In the genomic region with DNA sequence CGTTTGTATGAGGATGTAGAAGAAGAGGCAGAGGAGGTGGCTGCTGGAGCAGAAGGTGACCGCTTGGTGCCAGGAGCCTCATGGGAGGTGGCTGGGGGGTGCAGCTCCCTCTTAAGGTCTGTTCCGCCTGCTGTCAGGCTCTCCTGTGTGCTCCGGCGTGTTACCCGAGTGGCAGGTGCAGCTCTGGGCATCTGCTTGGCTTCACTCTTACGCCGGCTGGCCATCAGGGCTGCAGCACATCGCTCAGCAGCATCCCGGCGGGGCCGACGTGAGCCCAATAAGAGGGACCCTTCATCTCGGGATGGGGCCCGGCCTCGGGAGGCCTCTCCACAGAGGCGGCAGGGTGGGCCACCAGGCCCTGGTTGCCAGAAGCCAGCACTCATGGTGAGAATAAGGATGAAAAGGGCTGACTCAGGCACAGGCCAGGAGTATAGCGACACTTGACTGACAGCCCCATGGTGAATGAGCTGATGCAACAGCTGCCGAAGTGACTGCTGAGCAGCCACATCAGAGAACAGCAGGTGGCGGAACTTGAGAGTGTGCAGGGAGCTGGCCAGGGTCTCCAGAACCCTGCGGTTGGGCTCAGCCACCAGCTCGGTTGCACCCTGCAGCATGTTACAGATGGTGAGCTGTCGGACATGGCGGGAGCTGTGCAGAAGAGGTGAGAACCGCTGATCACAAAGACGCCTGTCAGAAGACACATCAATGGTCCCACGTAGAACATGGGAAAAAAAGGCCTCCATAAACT, we compare ENCODE assay signal across 1 cellular context.
A peak's percentile ranks its signal among the peaks of the same experiment; 100 is the strongest.
TF ChIP-seq lines count a peak whose summit lies in the region.

No MANE protein-coding gene starts in this region.

TF ChIP-seq in K562, 482 proteins besides CTCF, POLR2A, EP300 and RAD21 (continued from another document and continues in another):
- TF ChIP-seq, protein P1, sequence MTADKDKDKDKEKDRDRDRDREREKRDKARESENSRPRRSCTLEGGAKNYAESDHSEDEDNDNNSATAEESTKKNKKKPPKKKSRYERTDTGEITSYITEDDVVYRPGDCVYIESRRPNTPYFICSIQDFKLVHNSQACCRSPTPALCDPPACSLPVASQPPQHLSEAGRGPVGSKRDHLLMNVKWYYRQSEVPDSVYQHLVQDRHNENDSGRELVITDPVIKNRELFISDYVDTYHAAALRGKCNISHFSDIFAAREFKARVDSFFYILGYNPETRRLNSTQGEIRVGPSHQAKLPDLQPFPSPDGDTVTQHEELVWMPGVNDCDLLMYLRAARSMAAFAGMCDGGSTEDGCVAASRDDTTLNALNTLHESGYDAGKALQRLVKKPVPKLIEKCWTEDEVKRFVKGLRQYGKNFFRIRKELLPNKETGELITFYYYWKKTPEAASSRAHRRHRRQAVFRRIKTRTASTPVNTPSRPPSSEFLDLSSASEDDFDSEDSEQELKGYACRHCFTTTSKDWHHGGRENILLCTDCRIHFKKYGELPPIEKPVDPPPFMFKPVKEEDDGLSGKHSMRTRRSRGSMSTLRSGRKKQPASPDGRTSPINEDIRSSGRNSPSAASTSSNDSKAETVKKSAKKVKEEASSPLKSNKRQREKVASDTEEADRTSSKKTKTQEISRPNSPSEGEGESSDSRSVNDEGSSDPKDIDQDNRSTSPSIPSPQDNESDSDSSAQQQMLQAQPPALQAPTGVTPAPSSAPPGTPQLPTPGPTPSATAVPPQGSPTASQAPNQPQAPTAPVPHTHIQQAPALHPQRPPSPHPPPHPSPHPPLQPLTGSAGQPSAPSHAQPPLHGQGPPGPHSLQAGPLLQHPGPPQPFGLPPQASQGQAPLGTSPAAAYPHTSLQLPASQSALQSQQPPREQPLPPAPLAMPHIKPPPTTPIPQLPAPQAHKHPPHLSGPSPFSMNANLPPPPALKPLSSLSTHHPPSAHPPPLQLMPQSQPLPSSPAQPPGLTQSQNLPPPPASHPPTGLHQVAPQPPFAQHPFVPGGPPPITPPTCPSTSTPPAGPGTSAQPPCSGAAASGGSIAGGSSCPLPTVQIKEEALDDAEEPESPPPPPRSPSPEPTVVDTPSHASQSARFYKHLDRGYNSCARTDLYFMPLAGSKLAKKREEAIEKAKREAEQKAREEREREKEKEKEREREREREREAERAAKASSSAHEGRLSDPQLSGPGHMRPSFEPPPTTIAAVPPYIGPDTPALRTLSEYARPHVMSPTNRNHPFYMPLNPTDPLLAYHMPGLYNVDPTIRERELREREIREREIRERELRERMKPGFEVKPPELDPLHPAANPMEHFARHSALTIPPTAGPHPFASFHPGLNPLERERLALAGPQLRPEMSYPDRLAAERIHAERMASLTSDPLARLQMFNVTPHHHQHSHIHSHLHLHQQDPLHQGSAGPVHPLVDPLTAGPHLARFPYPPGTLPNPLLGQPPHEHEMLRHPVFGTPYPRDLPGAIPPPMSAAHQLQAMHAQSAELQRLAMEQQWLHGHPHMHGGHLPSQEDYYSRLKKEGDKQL (CRISPR knock-in tag; IDR thresholded peaks at IDR 0.05; ENCODE audit: borderline replicate concordance): no peak
- TF ChIP-seq TCF3 (CRISPR knock-in tag; IDR thresholded peaks at IDR 0.05) (peak; percentile 48), ZNF217 (CRISPR knock-in tag; IDR thresholded peaks at IDR 0.05) (no peak), ETV5 (CRISPR knock-in tag; IDR thresholded peaks at IDR 0.05; ENCODE audit: low read depth) (no peak), BRF1 (IDR thresholded peaks at IDR 0.05; ENCODE audit: borderline replicate concordance, extremely low read depth, insufficient read length) (no peak), RFX7 (CRISPR knock-in tag; IDR thresholded peaks at IDR 0.05) (no peak), ZFP36 (IDR thresholded peaks at IDR 0.05; ENCODE audit: low read depth, low read length, partially characterized antibody) (no peak), TAF1 (IDR thresholded peaks at IDR 0.05; ENCODE audit: control insufficient read depth, extremely low read depth, insufficient read depth, low read length, severe bottlenecking) (no peak), CEBPG (CRISPR knock-in tag; IDR thresholded peaks at IDR 0.05) (peak; percentile 99), CEBPG (tag; conservative IDR thresholded peaks at IDR 0.05 in 1 of 2, IDR thresholded peaks at IDR 0.05 in 1 of 2) (peak; percentile 85 to 93), L3MBTL2 (IDR thresholded peaks at IDR 0.05) (peak; percentile 78), HMG20A (CRISPR knock-in tag; conservative IDR thresholded peaks at IDR 0.05) (no peak), RB1 (IDR thresholded peaks at IDR 0.05; ENCODE audit: low read depth) (no peak), ZNF316 (IDR thresholded peaks at IDR 0.05) (peak; percentile 93), NFXL1 (CRISPR knock-in tag; IDR thresholded peaks at IDR 0.05) (no peak), SNRNP70 (optimal IDR thresholded peaks at IDR 0.05; ENCODE audit: low read depth, low read length) (no peak), BACH1 (tag; IDR thresholded peaks at IDR 0.05) (no peak), ZFPM2 (CRISPR knock-in tag; IDR thresholded peaks at IDR 0.05) (no peak), KAT2B (IDR thresholded peaks at IDR 0.05; ENCODE audit: low read depth, low read length) (no peak), BRD4 (IDR thresholded peaks at IDR 0.05) (no peak), CBX2 (IDR thresholded peaks at IDR 0.05; ENCODE audit: insufficient read depth, low read length, poor library complexity, severe bottlenecking) (no peak), RUNX1 (IDR thresholded peaks at IDR 0.05; ENCODE audit: low read depth) (no peak), RAD51 (IDR thresholded peaks at IDR 0.05; ENCODE audit: borderline replicate concordance, low read depth) (no peak), ZSCAN29 (IDR thresholded peaks at IDR 0.05) (no peak), HNRNPH1 (optimal IDR thresholded peaks at IDR 0.05; ENCODE audit: low read depth, low read length) (no peak), CEBPB (tag; IDR thresholded peaks at IDR 0.05) (peak; percentile 72)
- TF ChIP-seq, protein P2, sequence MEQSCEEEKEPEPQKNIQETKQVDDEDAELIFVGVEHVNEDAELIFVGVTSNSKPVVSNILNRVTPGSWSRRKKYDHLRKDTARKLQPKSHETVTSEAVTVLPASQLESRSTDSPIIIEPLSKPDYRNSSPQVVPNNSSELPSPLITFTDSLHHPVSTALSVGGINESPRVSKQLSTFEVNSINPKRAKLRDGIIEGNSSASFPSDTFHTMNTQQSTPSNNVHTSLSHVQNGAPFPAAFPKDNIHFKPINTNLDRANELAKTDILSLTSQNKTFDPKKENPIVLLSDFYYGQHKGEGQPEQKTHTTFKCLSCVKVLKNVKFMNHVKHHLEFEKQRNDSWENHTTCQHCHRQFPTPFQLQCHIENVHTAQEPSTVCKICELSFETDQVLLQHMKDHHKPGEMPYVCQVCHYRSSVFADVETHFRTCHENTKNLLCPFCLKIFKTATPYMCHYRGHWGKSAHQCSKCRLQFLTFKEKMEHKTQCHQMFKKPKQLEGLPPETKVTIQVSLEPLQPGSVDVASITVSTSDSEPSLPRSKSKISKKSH (CRISPR knock-in tag; IDR thresholded peaks at IDR 0.05): no peak
- TF ChIP-seq, protein P3, sequence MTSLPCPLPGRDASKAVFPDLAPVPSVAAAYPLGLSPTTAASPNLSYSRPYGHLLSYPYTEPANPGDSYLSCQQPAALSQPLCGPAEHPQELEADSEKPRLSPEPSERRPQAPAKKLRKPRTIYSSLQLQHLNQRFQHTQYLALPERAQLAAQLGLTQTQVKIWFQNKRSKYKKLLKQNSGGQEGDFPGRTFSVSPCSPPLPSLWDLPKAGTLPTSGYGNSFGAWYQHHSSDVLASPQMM (CRISPR knock-in tag; IDR thresholded peaks at IDR 0.05): no peak
- TF ChIP-seq, protein P4, sequence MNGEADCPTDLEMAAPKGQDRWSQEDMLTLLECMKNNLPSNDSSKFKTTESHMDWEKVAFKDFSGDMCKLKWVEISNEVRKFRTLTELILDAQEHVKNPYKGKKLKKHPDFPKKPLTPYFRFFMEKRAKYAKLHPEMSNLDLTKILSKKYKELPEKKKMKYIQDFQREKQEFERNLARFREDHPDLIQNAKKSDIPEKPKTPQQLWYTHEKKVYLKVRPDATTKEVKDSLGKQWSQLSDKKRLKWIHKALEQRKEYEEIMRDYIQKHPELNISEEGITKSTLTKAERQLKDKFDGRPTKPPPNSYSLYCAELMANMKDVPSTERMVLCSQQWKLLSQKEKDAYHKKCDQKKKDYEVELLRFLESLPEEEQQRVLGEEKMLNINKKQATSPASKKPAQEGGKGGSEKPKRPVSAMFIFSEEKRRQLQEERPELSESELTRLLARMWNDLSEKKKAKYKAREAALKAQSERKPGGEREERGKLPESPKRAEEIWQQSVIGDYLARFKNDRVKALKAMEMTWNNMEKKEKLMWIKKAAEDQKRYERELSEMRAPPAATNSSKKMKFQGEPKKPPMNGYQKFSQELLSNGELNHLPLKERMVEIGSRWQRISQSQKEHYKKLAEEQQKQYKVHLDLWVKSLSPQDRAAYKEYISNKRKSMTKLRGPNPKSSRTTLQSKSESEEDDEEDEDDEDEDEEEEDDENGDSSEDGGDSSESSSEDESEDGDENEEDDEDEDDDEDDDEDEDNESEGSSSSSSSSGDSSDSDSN (IDR thresholded peaks at IDR 0.05; ENCODE audit: borderline replicate concordance in 1 of 2, low read depth in 2 of 2, low read length in 2 of 2): 0 out of 4 replicates have a peak, but pooled peaks of 1 of the 2 experiments have one; percentile 15
- TF ChIP-seq, protein P5, sequence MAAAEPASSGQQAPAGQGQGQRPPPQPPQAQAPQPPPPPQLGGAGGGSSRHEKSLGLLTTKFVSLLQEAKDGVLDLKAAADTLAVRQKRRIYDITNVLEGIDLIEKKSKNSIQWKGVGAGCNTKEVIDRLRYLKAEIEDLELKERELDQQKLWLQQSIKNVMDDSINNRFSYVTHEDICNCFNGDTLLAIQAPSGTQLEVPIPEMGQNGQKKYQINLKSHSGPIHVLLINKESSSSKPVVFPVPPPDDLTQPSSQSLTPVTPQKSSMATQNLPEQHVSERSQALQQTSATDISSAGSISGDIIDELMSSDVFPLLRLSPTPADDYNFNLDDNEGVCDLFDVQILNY (CRISPR knock-in tag; IDR thresholded peaks at IDR 0.05): no peak
- TF ChIP-seq, protein P6, sequence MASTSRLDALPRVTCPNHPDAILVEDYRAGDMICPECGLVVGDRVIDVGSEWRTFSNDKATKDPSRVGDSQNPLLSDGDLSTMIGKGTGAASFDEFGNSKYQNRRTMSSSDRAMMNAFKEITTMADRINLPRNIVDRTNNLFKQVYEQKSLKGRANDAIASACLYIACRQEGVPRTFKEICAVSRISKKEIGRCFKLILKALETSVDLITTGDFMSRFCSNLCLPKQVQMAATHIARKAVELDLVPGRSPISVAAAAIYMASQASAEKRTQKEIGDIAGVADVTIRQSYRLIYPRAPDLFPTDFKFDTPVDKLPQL (IDR thresholded peaks at IDR 0.05; ENCODE audit: extremely low read depth, insufficient read length): no peak
- TF ChIP-seq, protein P7, sequence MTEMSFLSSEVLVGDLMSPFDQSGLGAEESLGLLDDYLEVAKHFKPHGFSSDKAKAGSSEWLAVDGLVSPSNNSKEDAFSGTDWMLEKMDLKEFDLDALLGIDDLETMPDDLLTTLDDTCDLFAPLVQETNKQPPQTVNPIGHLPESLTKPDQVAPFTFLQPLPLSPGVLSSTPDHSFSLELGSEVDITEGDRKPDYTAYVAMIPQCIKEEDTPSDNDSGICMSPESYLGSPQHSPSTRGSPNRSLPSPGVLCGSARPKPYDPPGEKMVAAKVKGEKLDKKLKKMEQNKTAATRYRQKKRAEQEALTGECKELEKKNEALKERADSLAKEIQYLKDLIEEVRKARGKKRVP (CRISPR knock-in tag; IDR thresholded peaks at IDR 0.05): peak; percentile 97
- TF ChIP-seq, protein P8, sequence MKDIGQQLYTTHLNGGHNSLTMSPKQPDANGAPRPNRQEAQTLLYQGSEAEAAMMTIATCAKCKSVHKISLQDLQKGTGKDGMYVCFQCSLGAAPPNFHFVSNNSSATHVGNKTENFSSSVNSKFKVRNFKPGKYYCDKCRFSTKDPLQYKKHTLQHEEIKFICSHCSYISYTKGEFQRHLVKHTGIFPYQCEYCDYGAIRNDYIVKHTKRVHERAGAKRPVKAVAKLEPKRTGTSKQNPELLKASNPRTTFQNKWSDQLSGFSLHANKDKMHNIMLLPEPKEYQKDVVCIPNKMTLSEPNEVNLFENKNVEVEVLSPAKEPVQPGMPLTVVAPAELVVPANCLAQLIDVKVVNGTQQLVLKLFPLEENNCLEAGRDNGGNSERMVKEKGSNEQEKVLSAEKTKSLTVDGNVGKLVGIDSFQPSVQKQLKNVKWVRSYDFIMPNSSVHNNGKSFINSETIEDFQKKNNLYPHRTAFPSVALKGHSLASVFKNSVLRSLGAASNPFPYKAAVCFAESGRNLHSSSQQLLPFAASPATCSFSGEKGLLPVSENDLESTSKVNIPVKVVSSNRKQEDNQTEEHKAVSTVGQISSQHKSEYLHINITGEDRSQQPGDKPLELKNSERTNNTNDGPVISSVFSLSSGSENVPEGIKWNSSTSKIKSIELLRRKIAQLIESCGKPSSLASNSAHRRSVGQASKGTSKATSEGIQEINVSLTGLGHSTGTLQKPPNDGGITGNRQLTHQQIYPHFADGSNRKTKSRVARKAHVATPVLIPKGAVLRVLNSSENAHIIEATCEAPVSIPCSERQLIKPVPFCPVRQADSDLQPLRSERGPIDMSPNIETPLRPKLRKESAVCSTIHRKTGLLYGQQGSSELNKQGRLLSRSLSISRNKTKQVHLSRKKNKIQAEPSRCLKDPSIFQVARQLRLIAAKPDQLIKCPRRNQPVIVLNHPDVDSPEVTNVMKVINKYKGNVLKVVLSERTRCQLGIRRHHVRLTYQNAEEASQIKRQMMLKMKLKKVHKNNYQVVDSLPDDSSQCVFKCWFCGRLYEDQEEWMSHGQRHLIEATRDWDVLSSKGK (CRISPR knock-in tag; IDR thresholded peaks at IDR 0.05): no peak
- TF ChIP-seq, protein P9, sequence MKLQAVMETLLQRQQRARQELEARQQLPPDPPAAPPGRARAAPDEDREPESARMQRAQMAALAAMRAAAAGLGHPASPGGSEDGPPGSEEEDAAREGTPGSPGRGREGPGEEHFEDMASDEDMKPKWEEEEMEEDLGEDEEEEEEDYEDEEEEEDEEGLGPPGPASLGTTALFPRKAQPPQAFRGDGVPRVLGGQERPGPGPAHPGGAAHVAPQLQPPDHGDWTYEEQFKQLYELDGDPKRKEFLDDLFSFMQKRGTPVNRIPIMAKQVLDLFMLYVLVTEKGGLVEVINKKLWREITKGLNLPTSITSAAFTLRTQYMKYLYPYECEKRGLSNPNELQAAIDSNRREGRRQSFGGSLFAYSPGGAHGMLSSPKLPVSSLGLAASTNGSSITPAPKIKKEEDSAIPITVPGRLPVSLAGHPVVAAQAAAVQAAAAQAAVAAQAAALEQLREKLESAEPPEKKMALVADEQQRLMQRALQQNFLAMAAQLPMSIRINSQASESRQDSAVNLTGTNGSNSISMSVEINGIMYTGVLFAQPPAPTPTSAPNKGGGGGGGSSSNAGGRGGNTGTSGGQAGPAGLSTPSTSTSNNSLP (IDR thresholded peaks at IDR 0.05; ENCODE audit: borderline replicate concordance, low read depth, low read length): no peak
- TF ChIP-seq, protein P10, sequence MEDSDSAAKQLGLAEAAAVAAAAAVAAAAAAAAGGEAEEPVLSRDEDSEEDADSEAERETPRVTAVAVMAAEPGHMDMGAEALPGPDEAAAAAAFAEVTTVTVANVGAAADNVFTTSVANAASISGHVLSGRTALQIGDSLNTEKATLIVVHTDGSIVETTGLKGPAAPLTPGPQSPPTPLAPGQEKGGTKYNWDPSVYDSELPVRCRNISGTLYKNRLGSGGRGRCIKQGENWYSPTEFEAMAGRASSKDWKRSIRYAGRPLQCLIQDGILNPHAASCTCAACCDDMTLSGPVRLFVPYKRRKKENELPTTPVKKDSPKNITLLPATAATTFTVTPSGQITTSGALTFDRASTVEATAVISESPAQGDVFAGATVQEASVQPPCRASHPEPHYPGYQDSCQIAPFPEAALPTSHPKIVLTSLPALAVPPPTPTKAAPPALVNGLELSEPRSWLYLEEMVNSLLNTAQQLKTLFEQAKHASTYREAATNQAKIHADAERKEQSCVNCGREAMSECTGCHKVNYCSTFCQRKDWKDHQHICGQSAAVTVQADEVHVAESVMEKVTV (CRISPR knock-in tag; IDR thresholded peaks at IDR 0.05): 0 out of 2 replicates have a peak, but pooled peaks have one; percentile 3
